ENCODE assay signal across 14 cellular contexts in the genomic region with DNA sequence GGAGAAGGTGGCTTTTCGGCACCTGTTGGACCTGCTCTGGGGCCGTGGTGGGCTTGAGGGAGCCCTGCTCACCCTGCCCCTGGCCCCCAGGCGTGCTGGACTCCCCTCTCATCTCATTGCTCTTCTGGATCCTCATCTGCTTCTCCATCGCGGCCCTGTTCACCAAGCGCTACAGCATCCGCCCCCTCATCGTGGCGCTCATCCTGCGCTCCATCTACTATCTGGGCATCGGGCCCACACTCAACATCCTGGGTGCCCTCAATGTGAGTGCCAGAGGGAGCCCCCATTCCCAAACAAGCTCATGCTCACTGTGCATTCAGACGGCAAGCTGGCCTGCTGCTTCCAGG. TPM values are rescaled to one million over a fixed set of nuclear protein-coding genes. Genes with fewer than 3 reads are reported as not detected.
DNase-seq lines count a peak whose midpoint lies in the region; ATAC-seq and TF ChIP-seq lines count a peak whose summit lies in the region.
"Had no signal": no experiment of that assay in that cellular context is flagged by ENCODE, and none has a peak within 500 bp of the region (broad histone marks: within the 10 kb centered on the region; RNA-seq: fewer than 3 reads in every experiment).

No MANE protein-coding gene starts in this region.

- H3K14ac ChIP-seq in trophoblast cell (ENCODE audit: low read length), result no peak overlapping the region

- intact Hi-C loops in Right ventricle myocardium inferior (cut with DNase I) (no loop called here), head of caudate nucleus (cut with DNase I) (no loop called here)

- no peaks in the 10 kb centered on the region for H3K79me2 ChIP-seq in trophoblast cell (ENCODE audit: control insufficient read depth, insufficient read depth, low read length, poor library complexity)

- peak; percentile 57 for DNase-seq in Right ventricle myocardium inferior (ENCODE audit: missing footprints)
- DNase-seq in right atrium auricular region (ENCODE audit: low spot score), result no peak
- DNase-seq in immature natural killer cell, result no peak
- DNase-seq in NCI-H524 (lab: John Stamatoyannopoulos, UW), result no peak
- no peak for DNase-seq in trophoblast cell
- DNase-seq in head of caudate nucleus, result no peak
- DNase-seq: DMS79, GM23248, HCEC 1CT, NCI-H1417, NCI-H187 treated with DMSO at 0.1 percent for 48 hours, NCI-H345, NCI-H69 had no signal

- H3K23ac ChIP-seq in trophoblast cell (ENCODE audit: low read length), result no peak overlapping the region

- peaks cover 21 to 28% of the 10 kb centered on the region in 2 donors for H3K4me1 Mint-ChIP-seq in immature natural killer cell

- H2AK5ac ChIP-seq in trophoblast cell (ENCODE audit: low read length), result no peak overlapping the region

- TF ChIP-seq CTCF in right atrium auricular region (IDR thresholded peaks at IDR 0.05) (no peak), HEK293 (tag by site-specific recombination; IDR thresholded peaks at IDR 0.05) (no peak)

- WGBS in trophoblast cell (ENCODE audit: extremely low coverage, insufficient coverage, insufficient read length), result no CpG with 5 or more reads among the region's 12 CpGs

- no peak overlapping the region for H4K8ac ChIP-seq in trophoblast cell (ENCODE audit: low read depth, low read length)

- no peak overlapping the region for H3K4me3 ChIP-seq in right atrium auricular region
- H3K4me3 ChIP-seq in HEK293 (ENCODE audit: low read depth, low read length), result no peak overlapping the region
- H3K4me3 ChIP-seq in trophoblast cell (ENCODE audit: low read depth, low read length), result no peak overlapping the region
- H3K4me3 ChIP-seq: GM23248 had no signal

- no peaks in the 10 kb centered on the region for H3K27me3 ChIP-seq in right atrium auricular region
- H3K27me3 ChIP-seq in trophoblast cell (ENCODE audit: insufficient read depth, low read length), result no peaks in the 10 kb centered on the region

- H3K36me3 Mint-ChIP-seq in immature natural killer cell, result peaks cover 21 to 35% (median 24%) of the 10 kb centered on the region in 3 donors

- no peak overlapping the region for H3K27ac ChIP-seq in right atrium auricular region
- H3K27ac ChIP-seq in HEK293 (ENCODE audit: extremely low read depth, low read depth, low read length), result no peak overlapping the region
- H3K27ac ChIP-seq in trophoblast cell (ENCODE audit: low read depth, low read length), result no peak overlapping the region
- H3K27ac ChIP-seq: GM23248 had no signal

- H3K9ac ChIP-seq in trophoblast cell (ENCODE audit: low read length), result no peak overlapping the region
- H3K9ac ChIP-seq: GM23248 had no signal

- H3K36me3 ChIP-seq in right atrium auricular region, result peaks cover 39% of the 10 kb centered on the region
- peaks cover 4 to 84% of the 10 kb centered on the region in 2 experiments; a peak in 2 of 3 replicates for H3K36me3 ChIP-seq in HEK293 (ENCODE audit: control insufficient read depth in 2 of 2, insufficient read depth in 1 of 2, low read length in 2 of 2)
- peaks cover 27 to 35% of the 10 kb centered on the region in 2 experiments for H3K36me3 ChIP-seq in trophoblast cell (ENCODE audit: control insufficient read depth in 1 of 2, insufficient read depth in 2 of 2, low read length in 2 of 2)

- no peaks in the 10 kb centered on the region for H3K9me3 ChIP-seq in right atrium auricular region
- H3K9me3 ChIP-seq in HEK293 (ENCODE audit: control insufficient read depth, insufficient read depth, low read depth, low read length), result no peaks in the 10 kb centered on the region
- peaks cover 2% of the 10 kb centered on the region for H3K9me3 ChIP-seq in trophoblast cell (ENCODE audit: insufficient read depth, low read depth, low read length)

- H2AFZ ChIP-seq in trophoblast cell (ENCODE audit: insufficient read depth, low read length, poor library complexity), result no peak overlapping the region
- H2AFZ ChIP-seq: GM23248 had no signal

- no peak overlapping the region for H2BK5ac ChIP-seq in trophoblast cell (ENCODE audit: low read depth, low read length, poor library complexity)

- CTCF ChIA-PET in HEK293 (lab: Yijun Ruan, JAX), result interaction anchor here (3.9 kb wide), 1 partner anchor 12 kb away, joined by 29 read pairs; no protein-coding TSS in a partner anchor

- H3K27me3 Mint-ChIP-seq in immature natural killer cell (ENCODE audit: low read depth in 3 of 3), result peaks cover 2 to 6% (median 2%) of the 10 kb centered on the region in 3 donors

- POLR2A ChIA-PET in HEK293 (lab: Yijun Ruan, JAX), result no interaction called here

- H3K4ac ChIP-seq in trophoblast cell (ENCODE audit: low read depth, low read length), result no peak overlapping the region

- no peaks in the 10 kb centered on the region for H3K79me1 ChIP-seq in trophoblast cell (ENCODE audit: low read length)

- H3K4me3 Mint-ChIP-seq in immature natural killer cell, result no peak overlapping the region

- no peak overlapping the region for H3K4me2 ChIP-seq in trophoblast cell (ENCODE audit: low read length)

- ATAC-seq in Right ventricle myocardium inferior, result no peak

- peak overlapping the region in 4 of 6 donors; percentile 59 to 97 (median 70) for H3K27ac Mint-ChIP-seq in immature natural killer cell

- H3K9me3 Mint-ChIP-seq in immature natural killer cell, result no peaks in the 10 kb centered on the region

- H3K18ac ChIP-seq in trophoblast cell (ENCODE audit: low read length), result no peak overlapping the region

- no peak overlapping the region for H2BK120ac ChIP-seq in trophoblast cell (ENCODE audit: insufficient read depth, low read length, poor library complexity)

- H4K91ac ChIP-seq in trophoblast cell (ENCODE audit: low read depth, low read length), result no peak overlapping the region

- H2BK12ac ChIP-seq in trophoblast cell (ENCODE audit: low read length), result no peak overlapping the region

- H4K12ac ChIP-seq in trophoblast cell (ENCODE audit: low read depth, low read length), result no peak overlapping the region

- H3K4me1 ChIP-seq in right atrium auricular region, result peaks cover 0 to 39% of the 10 kb centered on the region in 2 donors
- no peaks in the 10 kb centered on the region for H3K4me1 ChIP-seq in HEK293 (ENCODE audit: control insufficient read depth, insufficient read depth, low read length)
- peaks cover 5 to 11% of the 10 kb centered on the region in 2 experiments for H3K4me1 ChIP-seq in trophoblast cell (ENCODE audit: control insufficient read depth in 1 of 2, insufficient read depth in 2 of 2, low read length in 2 of 2)

TF ChIP-seq in HEK293, 187 proteins besides CTCF, POLR2A, EP300 and RAD21:
- TF ChIP-seq, protein P1, sequence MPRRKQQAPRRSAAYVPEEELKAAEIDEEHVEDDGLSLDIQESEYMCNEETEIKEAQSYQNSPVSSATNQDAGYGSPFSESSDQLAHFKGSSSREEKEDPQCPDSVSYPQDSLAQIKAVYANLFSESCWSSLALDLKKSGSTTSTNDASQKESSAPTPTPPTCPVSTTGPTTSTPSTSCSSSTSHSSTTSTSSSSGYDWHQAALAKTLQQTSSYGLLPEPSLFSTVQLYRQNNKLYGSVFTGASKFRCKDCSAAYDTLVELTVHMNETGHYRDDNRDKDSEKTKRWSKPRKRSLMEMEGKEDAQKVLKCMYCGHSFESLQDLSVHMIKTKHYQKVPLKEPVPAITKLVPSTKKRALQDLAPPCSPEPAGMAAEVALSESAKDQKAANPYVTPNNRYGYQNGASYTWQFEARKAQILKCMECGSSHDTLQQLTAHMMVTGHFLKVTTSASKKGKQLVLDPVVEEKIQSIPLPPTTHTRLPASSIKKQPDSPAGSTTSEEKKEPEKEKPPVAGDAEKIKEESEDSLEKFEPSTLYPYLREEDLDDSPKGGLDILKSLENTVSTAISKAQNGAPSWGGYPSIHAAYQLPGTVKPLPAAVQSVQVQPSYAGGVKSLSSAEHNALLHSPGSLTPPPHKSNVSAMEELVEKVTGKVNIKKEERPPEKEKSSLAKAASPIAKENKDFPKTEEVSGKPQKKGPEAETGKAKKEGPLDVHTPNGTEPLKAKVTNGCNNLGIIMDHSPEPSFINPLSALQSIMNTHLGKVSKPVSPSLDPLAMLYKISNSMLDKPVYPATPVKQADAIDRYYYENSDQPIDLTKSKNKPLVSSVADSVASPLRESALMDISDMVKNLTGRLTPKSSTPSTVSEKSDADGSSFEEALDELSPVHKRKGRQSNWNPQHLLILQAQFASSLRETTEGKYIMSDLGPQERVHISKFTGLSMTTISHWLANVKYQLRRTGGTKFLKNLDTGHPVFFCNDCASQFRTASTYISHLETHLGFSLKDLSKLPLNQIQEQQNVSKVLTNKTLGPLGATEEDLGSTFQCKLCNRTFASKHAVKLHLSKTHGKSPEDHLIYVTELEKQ (tag by site-specific recombination; IDR thresholded peaks at IDR 0.05; ENCODE audit: borderline replicate concordance), result no peak
- TF ChIP-seq ZNF624 (tag by site-specific recombination; IDR thresholded peaks at IDR 0.05) (no peak), GLIS2 (tag by site-specific recombination; IDR thresholded peaks at IDR 0.05) (no peak), ZNF16 (tag by site-specific recombination; IDR thresholded peaks at IDR 0.05; ENCODE audit: low read depth) (no peak), SCRT2 (tag by site-specific recombination; IDR thresholded peaks at IDR 0.05) (peak; percentile 76)
- TF ChIP-seq, protein P2, sequence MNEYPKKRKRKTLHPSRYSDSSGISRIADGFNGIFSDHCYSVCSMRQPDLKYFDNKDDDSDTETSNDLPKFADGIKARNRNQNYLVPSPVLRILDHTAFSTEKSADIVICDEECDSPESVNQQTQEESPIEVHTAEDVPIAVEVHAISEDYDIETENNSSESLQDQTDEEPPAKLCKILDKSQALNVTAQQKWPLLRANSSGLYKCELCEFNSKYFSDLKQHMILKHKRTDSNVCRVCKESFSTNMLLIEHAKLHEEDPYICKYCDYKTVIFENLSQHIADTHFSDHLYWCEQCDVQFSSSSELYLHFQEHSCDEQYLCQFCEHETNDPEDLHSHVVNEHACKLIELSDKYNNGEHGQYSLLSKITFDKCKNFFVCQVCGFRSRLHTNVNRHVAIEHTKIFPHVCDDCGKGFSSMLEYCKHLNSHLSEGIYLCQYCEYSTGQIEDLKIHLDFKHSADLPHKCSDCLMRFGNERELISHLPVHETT (tag by site-specific recombination; IDR thresholded peaks at IDR 0.05), result no peak

RNA-seq across cellular contexts. Expression of gene UQCC2, which starts 22.4 kb away (rescaled TPM):
- 215 TPM for total RNA-seq in Right ventricle myocardium inferior
- 100 to 1,000 TPM in 1 of 2 donors, 10 to 100 TPM in 1; 69.1 to 143 TPM for total RNA-seq in right atrium auricular region
- 10 to 100 TPM; 27.9 to 48.8 (median 37.4) TPM for polyA plus RNA-seq in immature natural killer cell
- polyA plus RNA-seq in trophoblast cell (2013), result 65.9 and 67.3 TPM in 2 replicates

RNA-seq across cellular contexts. Expression of gene IP6K3, which starts 57.6 kb away (rescaled TPM):
- total RNA-seq in Right ventricle myocardium inferior (47.6 TPM), right atrium auricular region (10 to 100 TPM; 17.3 to 29.9 TPM)
- not detected for polyA plus RNA-seq in immature natural killer cell
- 1.4 and 1.5 TPM in 2 replicates for polyA plus RNA-seq in trophoblast cell (2013)
- total RNA-seq: GM23248 had no signal
- polyA plus RNA-seq: GM23248 had no signal
